10 cellular contexts compared by ENCODE assay signal in the genomic region with DNA sequence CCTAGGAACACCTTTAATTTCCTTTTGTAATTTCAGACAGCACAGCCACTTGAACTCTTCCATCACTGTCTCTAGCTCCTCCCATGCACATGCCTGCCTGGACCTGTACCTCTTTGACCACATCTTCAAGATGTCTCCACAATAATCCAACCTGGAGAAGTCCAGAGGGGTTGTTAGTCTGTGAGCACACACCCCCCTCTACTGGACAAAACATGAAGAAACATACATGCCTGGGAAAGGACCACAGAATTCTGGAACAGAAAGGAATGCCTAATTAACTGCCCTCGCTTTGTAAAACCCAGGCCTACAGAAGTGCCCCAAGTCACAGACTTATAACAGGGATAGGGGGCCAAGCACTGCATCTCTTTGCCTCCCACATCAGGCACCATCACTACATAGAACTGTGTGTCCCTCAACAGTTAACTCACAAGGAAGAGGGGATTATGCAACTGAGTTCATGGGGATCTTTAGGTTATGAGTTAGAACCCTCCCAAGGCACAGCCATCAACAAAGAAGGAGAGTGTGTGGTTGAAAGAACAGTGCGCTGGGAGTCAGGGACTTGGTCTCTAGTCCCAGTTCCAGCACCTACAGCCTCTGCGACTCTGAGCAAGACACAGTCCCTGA.
DNase-seq lines count a peak whose midpoint lies in the region; ATAC-seq and TF ChIP-seq lines count a peak whose summit lies in the region.
"Had no signal": no experiment of that assay in that cellular context is flagged by ENCODE, and none has a peak within 500 bp of the region (broad histone marks: within the 10 kb centered on the region; RNA-seq: fewer than 3 reads in every experiment).

No MANE protein-coding gene starts in this region.

- H3K27me3 Mint-ChIP-seq in activated naive CD8-positive, alpha-beta T cell treated with anti-CD3 and anti-CD28 coated beads, Interleukin-2, amount 50 U/mL, for 24 hours, result no peaks in the 10 kb centered on the region
- H3K27me3 Mint-ChIP-seq in activated CD4-positive, alpha-beta memory T cell treated with anti-CD3 and anti-CD28 coated beads, Interleukin-2, amount 10 ng/mL, durations not matched to agents 7 days and 5 days, result no peaks in the 10 kb centered on the region

- H3K9me3 ChIP-seq in HCT116 (ENCODE audit: control insufficient read depth in 1 of 2, insufficient read depth in 1 of 2, low read depth in 1 of 2, low read length in 2 of 2) (no peaks in the 10 kb centered on the region), OCI-LY7 (ENCODE audit: low read length) (no peaks in the 10 kb centered on the region)
- H3K9me3 ChIP-seq: SJSA1 had no signal

- no TSS peak for BruUV-seq in HCT116 (replicated peaks; lab: Mats Ljungman, UMichigan)
- no TSS peak for BruUV-seq in OCI-LY7 (replicated peaks; lab: Mats Ljungman, UMichigan)

- CTCF ChIA-PET in HCT116 (lab: Charles Lee), result interaction anchor here (0.5 to 3.8 kb wide), 35 partner anchors 9 to 483 kb away, joined by 3 to 83 read pairs (median 4); no protein-coding TSS in a partner anchor
- CTCF ChIA-PET in OCI-LY7 (lab: Charles Lee; ENCODE audit: unreplicated experiment), result interaction anchor here (1.0 kb wide), 1 partner anchor 244 kb away, joined by 3 read pairs; no protein-coding TSS in a partner anchor
- CTCF ChIA-PET in activated CD4-positive, alpha-beta memory T cell treated with anti-CD3 and anti-CD28 coated beads, Interleukin-2, amount 10 ng/mL, durations not matched to agents 7 days and 5 days (lab: Charles Lee), result interaction anchor here (0.9 kb wide), 1 partner anchor 68 kb away, joined by 3 read pairs; no protein-coding TSS in a partner anchor

- TF ChIP-seq CTCF in HCT116 (IDR thresholded peaks at IDR 0.05 in 2 of 3, conservative IDR thresholded peaks at IDR 0.05 in 1 of 3; ENCODE audit: borderline replicate concordance in 1 of 3, insufficient read depth in 1 of 3, low read depth in 2 of 3, low read length in 2 of 3) (peak; percentile 70 to 82 (median 79); a peak in 5 of 6 replicates), OCI-LY7 (conservative IDR thresholded peaks at IDR 0.05; ENCODE audit: low read length) (peak; percentile 78), dorsolateral prefrontal cortex (IDR thresholded peaks at IDR 0.05 in 54 of 56, conservative IDR thresholded peaks at IDR 0.05 in 2 of 56; ENCODE audit: low read depth in 1 of 56, partially characterized antibody in 56 of 56) (peak in 54 of 56 donors; percentile 18 to 70 (median 52))

- peak; percentile 84 for TF ChIP-seq RAD21 in HCT116 (IDR thresholded peaks at IDR 0.05; ENCODE audit: low read depth)

- no peak overlapping the region for H3K27ac ChIP-seq in HCT116 (ENCODE audit: low read depth, low read length)
- H3K27ac ChIP-seq in OCI-LY7 (ENCODE audit: low read depth, low read length, poor library complexity, severe bottlenecking), result no peak overlapping the region
- H3K27ac ChIP-seq in dorsolateral prefrontal cortex, result peak overlapping the region in 31 of 59 donors; percentile 7 to 94 (median 45)
- H3K27ac ChIP-seq: SJSA1 had no signal

- POLR2A ChIA-PET in HCT116 (lab: Charles Lee) (interaction anchor here (0.7 to 0.9 kb wide), 2 partner anchors 44 to 470 kb away, joined by 3 to 4 read pairs; no protein-coding TSS in a partner anchor), OCI-LY7 (lab: Charles Lee) (interaction anchor here (1.6 kb wide), 1 partner anchor 19 kb away, joined by 3 read pairs; no protein-coding TSS in a partner anchor)
- POLR2A ChIA-PET in activated CD4-positive, alpha-beta memory T cell treated with anti-CD3 and anti-CD28 coated beads, Interleukin-2, amount 10 ng/mL, durations not matched to agents 7 days and 5 days (lab: Charles Lee), result no interaction called here

- H4K20me1 ChIP-seq in HCT116 (ENCODE audit: insufficient read depth) (no peaks in the 10 kb centered on the region), OCI-LY7 (ENCODE audit: insufficient read depth, low read length) (no peaks in the 10 kb centered on the region)

- no peaks in the 10 kb centered on the region for H3K4me1 Mint-ChIP-seq in activated naive CD8-positive, alpha-beta T cell treated with anti-CD3 and anti-CD28 coated beads, Interleukin-2, amount 50 U/mL, for 24 hours
- H3K4me1 Mint-ChIP-seq in activated CD4-positive, alpha-beta memory T cell treated with anti-CD3 and anti-CD28 coated beads, Interleukin-2, amount 10 ng/mL, durations not matched to agents 7 days and 5 days, result no peaks in the 10 kb centered on the region
- H3K4me1 Mint-ChIP-seq: naive B cell had no signal

- H3K4me1 ChIP-seq in HCT116 (ENCODE audit: control insufficient read depth in 1 of 2, insufficient read depth in 2 of 2, low read length in 2 of 2) (peaks cover 6 to 7% of the 10 kb centered on the region in 2 experiments; a peak in 2 of 4 replicates), OCI-LY7 (ENCODE audit: insufficient read depth, low read length, poor library complexity, severe bottlenecking) (no peaks in the 10 kb centered on the region)
- H3K4me1 ChIP-seq: SJSA1 had no signal

- peaks cover 2% of the 10 kb centered on the region for H3K9me3 Mint-ChIP-seq in activated naive CD8-positive, alpha-beta T cell treated with anti-CD3 and anti-CD28 coated beads, Interleukin-2, amount 50 U/mL, for 24 hours
- H3K9me3 Mint-ChIP-seq in activated CD4-positive, alpha-beta memory T cell treated with anti-CD3 and anti-CD28 coated beads, Interleukin-2, amount 10 ng/mL, durations not matched to agents 7 days and 5 days, result no peaks in the 10 kb centered on the region

- no peaks in the 10 kb centered on the region for H3K79me2 ChIP-seq in HCT116 (ENCODE audit: insufficient read depth, low read length)
- H3K79me2 ChIP-seq in OCI-LY7 (ENCODE audit: insufficient read depth, low read depth, low read length), result no peaks in the 10 kb centered on the region

- TF ChIP-seq POLR2A in HCT116 (IDR thresholded peaks at IDR 0.05; ENCODE audit: borderline replicate concordance, extremely low read depth, insufficient read depth, insufficient read length), result no peak

- H3K36me3 Mint-ChIP-seq in activated naive CD8-positive, alpha-beta T cell treated with anti-CD3 and anti-CD28 coated beads, Interleukin-2, amount 50 U/mL, for 24 hours (ENCODE audit: low read depth), result no peaks in the 10 kb centered on the region
- H3K36me3 Mint-ChIP-seq in activated CD4-positive, alpha-beta memory T cell treated with anti-CD3 and anti-CD28 coated beads, Interleukin-2, amount 10 ng/mL, durations not matched to agents 7 days and 5 days (ENCODE audit: low read depth), result no peaks in the 10 kb centered on the region

- H3K4me3 Mint-ChIP-seq in activated naive CD8-positive, alpha-beta T cell treated with anti-CD3 and anti-CD28 coated beads, Interleukin-2, amount 50 U/mL, for 24 hours, result no peak overlapping the region
- H3K4me3 Mint-ChIP-seq in activated CD4-positive, alpha-beta memory T cell treated with anti-CD3 and anti-CD28 coated beads, Interleukin-2, amount 10 ng/mL, durations not matched to agents 7 days and 5 days, result no peak overlapping the region
- H3K4me3 Mint-ChIP-seq: naive B cell had no signal

- H2AFZ ChIP-seq in HCT116 (ENCODE audit: low read depth, low read length, poor library complexity, severe bottlenecking) (peak overlapping the region; percentile 65), OCI-LY7 (ENCODE audit: low read length) (no peak overlapping the region)

- intact Hi-C loops in HCT116 (cut with micrococcal nuclease) (loop anchor here (1.0 to 5.0 kb wide), 6 partner anchors 47 to 481 kb away; no protein-coding TSS in a partner anchor), OCI-LY7 (cut with micrococcal nuclease; ENCODE audit: unreplicated experiment) (loop anchor here (5.0 kb wide), 2 partner anchors 46 to 111 kb away; no protein-coding TSS in a partner anchor), dorsolateral prefrontal cortex (cut with DNase I) (no loop called here)

- H3K4me2 ChIP-seq in HCT116 (ENCODE audit: low read length) (no peak overlapping the region), OCI-LY7 (ENCODE audit: low read length) (no peak overlapping the region)

- no peaks in the 10 kb centered on the region for H3K27me3 ChIP-seq in HCT116 (ENCODE audit: insufficient read depth, low read length)
- no peaks in the 10 kb centered on the region for H3K27me3 ChIP-seq in dorsolateral prefrontal cortex
- H3K27me3 ChIP-seq: SJSA1 had no signal

- no peaks in the 10 kb centered on the region for H3K9me2 ChIP-seq in HCT116 (ENCODE audit: insufficient read depth)
- H3K9me2 ChIP-seq in OCI-LY7 (ENCODE audit: insufficient read depth, low read length), result no peaks in the 10 kb centered on the region

- no peak overlapping the region for H3K4me3 ChIP-seq in HCT116 (replicated peaks in 1 of 2; ENCODE audit: low read depth in 1 of 2, low read length in 2 of 2)
- no peak overlapping the region for H3K4me3 ChIP-seq in OCI-LY7 (ENCODE audit: low read depth, low read length, poor library complexity, severe bottlenecking)
- H3K4me3 ChIP-seq in dorsolateral prefrontal cortex, result no peak overlapping the region
- H3K4me3 ChIP-seq: SJSA1 had no signal

- H3K36me3 ChIP-seq in HCT116 (ENCODE audit: control insufficient read depth in 1 of 2, insufficient read depth in 2 of 2, low read length in 2 of 2) (no peaks in the 10 kb centered on the region), OCI-LY7 (ENCODE audit: insufficient read depth, low read length) (no peaks in the 10 kb centered on the region)
- H3K36me3 ChIP-seq: SJSA1 had no signal

- H3K9ac ChIP-seq in HCT116 (ENCODE audit: low read length), result no peak overlapping the region

- ATAC-seq in HCT116, result peak; percentile 97
- no peak for ATAC-seq in activated naive CD8-positive, alpha-beta T cell treated with anti-CD3 and anti-CD28 coated beads, Interleukin-2, amount 50 U/mL, for 24 hours

- RAD21 ChIA-PET in HCT116 (lab: Charles Lee; ENCODE audit: low non-redundant PET in 1 of 2, low total read pairs in 2 of 2, uncharacterized antibody in 2 of 2, unreplicated experiment in 2 of 2), result interaction anchor here (0.8 to 2.1 kb wide), 7 partner anchors 39 to 176 kb away, joined by 4 to 15 read pairs (median 5); no protein-coding TSS in a partner anchor

- no peak overlapping the region for H3K27ac Mint-ChIP-seq in activated naive CD8-positive, alpha-beta T cell treated with anti-CD3 and anti-CD28 coated beads, Interleukin-2, amount 50 U/mL, for 24 hours
- no peak overlapping the region for H3K27ac Mint-ChIP-seq in activated CD4-positive, alpha-beta memory T cell treated with anti-CD3 and anti-CD28 coated beads, Interleukin-2, amount 10 ng/mL, durations not matched to agents 7 days and 5 days

- DNase-seq in COLO829 (ENCODE audit: low spot score) (peak; percentile 48), HCT116 (ENCODE audit: low read depth, low spot score) (peak; percentile 59), OCI-LY7 (ENCODE audit: low spot score) (peak; percentile 26), dorsolateral prefrontal cortex (no peak), myocyte (ENCODE audit: low read depth) (peak; percentile 88), NCI-H226 (no peak)
- no peak for DNase-seq in activated naive CD8-positive, alpha-beta T cell treated with anti-CD3 and anti-CD28 coated beads, Interleukin-2, amount 50 U/mL, for 24 hours
- DNase-seq in activated CD4-positive, alpha-beta memory T cell treated with anti-CD3 and anti-CD28 coated beads, Interleukin-2, amount 10 ng/mL, durations not matched to agents 7 days and 5 days, result no peak
- DNase-seq: naive B cell had no signal

TF ChIP-seq in HCT116, 20 proteins besides CTCF, POLR2A, EP300 and RAD21:
- no peak for TF ChIP-seq EGR1 (IDR thresholded peaks at IDR 0.05; ENCODE audit: low read depth)
- peak; percentile 25 for TF ChIP-seq YY1 (IDR thresholded peaks at IDR 0.05; ENCODE audit: extremely low read depth, insufficient replicate concordance, low read depth, low read length)

Comparison
In these comparisons a context has a peak if more than half of its experiments do, and no peak if none do; other contexts are left out.
1. DNase-seq: peak in COLO829 (single experiment), HCT116 (single experiment), OCI-LY7 (single experiment) and myocyte (single experiment); none in dorsolateral prefrontal cortex (0 of 10), NCI-H226 (single experiment), activated naive CD8-positive, alpha-beta T cell treated with anti-CD3 and anti-CD28 coated beads, Interleukin-2, amount 50 U/mL, for 24 hours (single experiment) and activated CD4-positive, alpha-beta memory T cell treated with anti-CD3 and anti-CD28 coated beads, Interleukin-2, amount 10 ng/mL, durations not matched to agents 7 days and 5 days (single experiment).
2. H3K27ac ChIP-seq: peak in dorsolateral prefrontal cortex (31 of 59); none in HCT116 (single experiment) and OCI-LY7 (single experiment).
3. intact Hi-C loops: an anchor here in HCT116 (1.0 to 5.0 kb wide) and OCI-LY7 (5.0 kb wide); none called in dorsolateral prefrontal cortex.
4. Peak in every context shown above with its lines, with median percentiles within 50 percentile points of each other: CTCF ChIP-seq.